Comparison of ENCODE assay signal across 1 cellular context in genomic region chr16:88369447-88370008, GRCh38.
TF ChIP-seq lines count a peak whose summit lies in the region.

No MANE protein-coding gene starts in this region.

TF ChIP-seq in IMR-90, 13 proteins besides CTCF, POLR2A, EP300 and RAD21:
- TF ChIP-seq FOS (IDR thresholded peaks at IDR 0.05; ENCODE audit: low read depth, low read length) (no peak), RCOR1 (IDR thresholded peaks at IDR 0.05; ENCODE audit: insufficient replicate concordance, low read length) (no peak), BHLHE40 (IDR thresholded peaks at IDR 0.05; ENCODE audit: low read depth, low read length) (no peak), CHD1 (IDR thresholded peaks at IDR 0.05; ENCODE audit: low read depth, low read length) (no peak), MAFK (IDR thresholded peaks at IDR 0.05; ENCODE audit: low read depth, low read length) (no peak), SMC3 (IDR thresholded peaks at IDR 0.05; ENCODE audit: low read depth, low read length) (no peak), NFE2L2 (IDR thresholded peaks at IDR 0.05; ENCODE audit: low read depth, low read length) (no peak), MAZ (IDR thresholded peaks at IDR 0.05; ENCODE audit: borderline replicate concordance, low read depth, low read length) (no peak), CEBPB (IDR thresholded peaks at IDR 0.05; ENCODE audit: low read depth, low read length) (no peak), RFX5 (IDR thresholded peaks at IDR 0.05; ENCODE audit: low read depth, low read length) (no peak), USF2 (IDR thresholded peaks at IDR 0.05; ENCODE audit: low read depth, low read length) (no peak), MXI1 (IDR thresholded peaks at IDR 0.05; ENCODE audit: borderline replicate concordance, low read depth, low read length) (no peak), ELK1 (IDR thresholded peaks at IDR 0.05; ENCODE audit: borderline replicate concordance, low read depth, low read length) (no peak)
